17 cellular contexts compared by ENCODE assay signal in genomic region chr18:27136208-27136535, GRCh38. TPM values are rescaled to one million over a fixed set of nuclear protein-coding genes. Genes with fewer than 3 reads are reported as not detected.
A peak's percentile ranks its signal among the peaks of the same experiment; 100 is the strongest.
DNase-seq lines count a peak whose midpoint lies in the region; ATAC-seq, FAIRE-seq and TF ChIP-seq lines count a peak whose summit lies in the region.
"Had no signal": no experiment of that assay in that cellular context is flagged by ENCODE, and none has a peak within 500 bp of the region (broad histone marks: within the 10 kb centered on the region; RNA-seq: fewer than 3 reads in every experiment).

No MANE protein-coding gene starts in this region.

- DNase-seq in A549 (ENCODE audit: low read depth in 1 of 2, low spot score in 1 of 2) (peak; percentile 4 to 28), HT1080 (ENCODE audit: low read depth) (peak; percentile 93), astrocyte (ENCODE audit: low read depth) (peak; percentile 3), kidney (peak; percentile 78), NCI-H526 treated with DMSO at 0.1 percent for 48 hours (lab: John Stamatoyannopoulos, UW) (no peak)
- no peak for DNase-seq in activated CD4-positive, alpha-beta T cell treated with anti-CD3 and anti-CD28 coated beads, Interleukin-2, amount 50 U/mL, for 1 hour
- DNase-seq in activated naive CD4-positive, alpha-beta T cell treated with anti-CD3 and anti-CD28 coated beads, Interleukin-2, amount 10 ng/mL, durations not matched to agents 7 days and 5 days = no peak
- DNase-seq: activated T-cell treated with anti-CD3 and anti-CD28 coated beads, Interleukin-2, amount 50 U/mL, for 4 hours; aorta; DMS53; effector memory CD8-positive, alpha-beta T cell; glutamatergic neuron; NCI-H187 treated with DMSO at 0.1 percent for 48 hours; T-cell had no signal

- H3K27ac Mint-ChIP-seq in astrocyte (ENCODE audit: unreplicated experiment) = peak overlapping the region; percentile 2
- H3K27ac Mint-ChIP-seq in activated naive CD4-positive, alpha-beta T cell treated with anti-CD3 and anti-CD28 coated beads, Interleukin-2, amount 10 ng/mL, durations not matched to agents 7 days and 5 days = no peak overlapping the region
- H3K27ac Mint-ChIP-seq: effector memory CD8-positive, alpha-beta T cell; T-cell had no signal

- no peak for TF ChIP-seq POLR2A in A549 (IDR thresholded peaks at IDR 0.05; ENCODE audit: low read length)

- ATAC-seq in A549 (peak; percentile 43 to 68; a peak in 4 of 6 replicates), HG03439 (IDR thresholded peaks at IDR 0.05; ENCODE audit: unreplicated experiment) (no peak)
- ATAC-seq: activated T-cell treated with anti-CD3 and anti-CD28 coated beads, Interleukin-2, amount 50 U/mL, for 4 hours; effector memory CD8-positive, alpha-beta T cell; T-cell had no signal

- no peaks in the 10 kb centered on the region for H3K27me3 Mint-ChIP-seq in astrocyte (ENCODE audit: low read depth, unreplicated experiment)
- no peaks in the 10 kb centered on the region for H3K27me3 Mint-ChIP-seq in activated naive CD4-positive, alpha-beta T cell treated with anti-CD3 and anti-CD28 coated beads, Interleukin-2, amount 10 ng/mL, durations not matched to agents 7 days and 5 days
- H3K27me3 Mint-ChIP-seq: effector memory CD8-positive, alpha-beta T cell; T-cell had no signal

- peak overlapping the region; percentile 23; the same call in 2 of the 3 replicates for H3K4me2 ChIP-seq in A549
- no peak overlapping the region for H3K4me2 ChIP-seq in astrocyte (ENCODE audit: low read length)
- H3K4me2 ChIP-seq: KMS-11 had no signal

- H3K9ac ChIP-seq in astrocyte (ENCODE audit: low read length) (no peak overlapping the region), kidney (ENCODE audit: low read length in 2 of 2) (no peak overlapping the region)
- H3K9ac ChIP-seq: KMS-11, parathyroid adenoma had no signal

- no peaks in the 10 kb centered on the region for H3K36me3 ChIP-seq in astrocyte (ENCODE audit: insufficient read depth, low read length)
- no peaks in the 10 kb centered on the region for H3K36me3 ChIP-seq in kidney (ENCODE audit: control insufficient read depth in 1 of 2, insufficient read depth in 2 of 2, low read length in 2 of 2)

- H3K4me1 ChIP-seq in A549 (peaks cover 8% of the 10 kb centered on the region), astrocyte (ENCODE audit: insufficient read depth, low read length) (no peaks in the 10 kb centered on the region), kidney (ENCODE audit: control insufficient read depth in 1 of 2, insufficient read depth in 1 of 2, low read depth in 1 of 2, low read length in 2 of 2) (peaks cover 3 to 13% of the 10 kb centered on the region in 2 donors)
- H3K4me1 ChIP-seq: parathyroid adenoma had no signal

- H3K9me3 ChIP-seq in A549 (no peaks in the 10 kb centered on the region), astrocyte (ENCODE audit: insufficient read depth, low read depth, low read length) (no peaks in the 10 kb centered on the region), kidney (ENCODE audit: control insufficient read depth in 1 of 2, low read length in 2 of 2) (no peaks in the 10 kb centered on the region)

- intact Hi-C loops in kidney (cut with DNase I) = loop anchor here (10.0 kb wide), 1 partner anchor 61 kb away; no protein-coding TSS in a partner anchor

- FAIRE-seq in A549 (lab: Jason Lieb, UNC) (no peak), astrocyte (lab: Jason Lieb, UNC) (no peak), kidney (lab: Jason Lieb, UNC) (no peak)

- 7% methylated on average over 4 of the region's 4 CpGs for WGBS in A549 (ENCODE audit: missing lambda C conversion rate)

- CTCF ChIA-PET in A549 (lab: Yijun Ruan, JAX) = no interaction called here
- CTCF ChIA-PET in activated naive CD4-positive, alpha-beta T cell treated with anti-CD3 and anti-CD28 coated beads, Interleukin-2, amount 10 ng/mL, durations not matched to agents 7 days and 5 days (lab: Charles Lee) = no interaction called here

- H3K9me3 Mint-ChIP-seq in astrocyte (ENCODE audit: unreplicated experiment) = no peaks in the 10 kb centered on the region
- peaks cover 5% of the 10 kb centered on the region for H3K9me3 Mint-ChIP-seq in activated naive CD4-positive, alpha-beta T cell treated with anti-CD3 and anti-CD28 coated beads, Interleukin-2, amount 10 ng/mL, durations not matched to agents 7 days and 5 days

- no peaks in the 10 kb centered on the region for H3K36me3 Mint-ChIP-seq in astrocyte (ENCODE audit: low read depth, unreplicated experiment)
- H3K36me3 Mint-ChIP-seq in activated naive CD4-positive, alpha-beta T cell treated with anti-CD3 and anti-CD28 coated beads, Interleukin-2, amount 10 ng/mL, durations not matched to agents 7 days and 5 days = no peaks in the 10 kb centered on the region
- H3K36me3 Mint-ChIP-seq: T-cell had no signal

- H3K79me2 ChIP-seq in astrocyte (ENCODE audit: insufficient read depth, low read length) = no peaks in the 10 kb centered on the region
- H3K79me2 ChIP-seq: parathyroid adenoma had no signal

- H3K27ac ChIP-seq in A549 (no peak overlapping the region), astrocyte (ENCODE audit: low read depth, low read length) (no peak overlapping the region), kidney (ENCODE audit: low read depth in 2 of 2, low read length in 2 of 2) (peak overlapping the region in 1 of 2 donors; percentile 57)
- H3K27ac ChIP-seq: KMS-11, parathyroid adenoma had no signal

- no peaks in the 10 kb centered on the region for H3K27me3 ChIP-seq in astrocyte (ENCODE audit: insufficient read depth, low read length)

- POLR2A ChIA-PET in A549 (lab: Yijun Ruan, JAX) = no interaction called here

- peaks cover 7% of the 10 kb centered on the region for H3K4me1 Mint-ChIP-seq in astrocyte (ENCODE audit: low read depth, unreplicated experiment)
- no peaks in the 10 kb centered on the region for H3K4me1 Mint-ChIP-seq in activated naive CD4-positive, alpha-beta T cell treated with anti-CD3 and anti-CD28 coated beads, Interleukin-2, amount 10 ng/mL, durations not matched to agents 7 days and 5 days
- H3K4me1 Mint-ChIP-seq: T-cell had no signal

- no peak overlapping the region for H3K4me3 ChIP-seq in A549
- H3K4me3 ChIP-seq in astrocyte (ENCODE audit: insufficient read depth, low read depth, low read length) = no peak overlapping the region
- no peak overlapping the region for H3K4me3 ChIP-seq in kidney (ENCODE audit: low read length in 2 of 2)

- no peak for TF ChIP-seq RAD21 in A549 (conservative IDR thresholded peaks at IDR 0.05 in 1 of 2, IDR thresholded peaks at IDR 0.05 in 1 of 2)

- no peak for TF ChIP-seq EP300 in A549 (IDR thresholded peaks at IDR 0.05)

- TF ChIP-seq CTCF in A549 (IDR thresholded peaks at IDR 0.05) (no peak), astrocyte (IDR thresholded peaks at IDR 0.05; ENCODE audit: insufficient read depth, low read depth, low read length) (no peak), kidney (IDR thresholded peaks at IDR 0.05; ENCODE audit: borderline replicate concordance, extremely low read depth, insufficient read depth) (no peak)

- H2AFZ ChIP-seq in astrocyte (ENCODE audit: low read depth, low read length) = no peak overlapping the region
- H2AFZ ChIP-seq: parathyroid adenoma had no signal

- no peak overlapping the region for H3K4me3 Mint-ChIP-seq in astrocyte (ENCODE audit: unreplicated experiment)
- no peak overlapping the region for H3K4me3 Mint-ChIP-seq in activated naive CD4-positive, alpha-beta T cell treated with anti-CD3 and anti-CD28 coated beads, Interleukin-2, amount 10 ng/mL, durations not matched to agents 7 days and 5 days
- H3K4me3 Mint-ChIP-seq: activated T-cell treated with anti-CD3 and anti-CD28 coated beads, Interleukin-2, amount 50 U/mL, for 4 hours; effector memory CD8-positive, alpha-beta T cell; T-cell had no signal

- no peaks in the 10 kb centered on the region for H4K20me1 ChIP-seq in astrocyte (ENCODE audit: insufficient read depth, low read length)

TF ChIP-seq in A549, 52 proteins besides CTCF, POLR2A, EP300 and RAD21:
- 0 out of 2 replicates have a peak, but pooled peaks have one; percentile 4 for TF ChIP-seq USF2 (IDR thresholded peaks at IDR 0.05)
- no peak for TF ChIP-seq CBX2 (IDR thresholded peaks at IDR 0.05; ENCODE audit: borderline replicate concordance, low read depth)
- TF ChIP-seq RCOR1 (IDR thresholded peaks at IDR 0.05; ENCODE audit: low read depth, low read length) = no peak
- TF ChIP-seq ESRRA (IDR thresholded peaks at IDR 0.05; ENCODE audit: borderline replicate concordance, low read length) = no peak
- no peak for TF ChIP-seq JUN (IDR thresholded peaks at IDR 0.05)
- TF ChIP-seq CEBPB (IDR thresholded peaks at IDR 0.05) = peak; percentile 25 to 74; a peak in 2 of 4 replicates
TF ChIP-seq in A549: peak in this region for 2.

RNA-seq across cellular contexts. Expression of gene CHST9, which starts 48.9 kb away (rescaled TPM):
- polyA plus RNA-seq in A549 (2011; rRNA removed) (0.03 and 0.06 TPM in 2 replicates), A549 (2017; fragmentation: RNase III; extraction: RNeasy Plus Mini Kit Qiagen cat#74134 plus additional on column Dnase treatment) (not detected in 3 replicates), kidney (ENCODE audit: insufficient read depth, low read depth, low replicate concordance) (1.5 TPM)
- not detected in 2 replicates for polyA plus RNA-seq in A549 (2012; cell fraction: cytosol; rRNA removed)
- not detected in 2 replicates for polyA plus RNA-seq in A549 (2012; cell fraction: nucleus; rRNA removed)
- polyA minus RNA-seq in A549 (2011; rRNA and poly(A)+ RNA removed) = not detected in 2 replicates
- not detected in 2 replicates for total RNA-seq in HT1080 (2014; rRNA removed; shearing (Covaris generic))
- polyA plus RNA-seq in HT1080 (2015; cell fraction: cytosol; rRNA removed) = 0.01 and 0.02 TPM in 2 replicates
- polyA plus RNA-seq in HT1080 (2015; cell fraction: nucleus; rRNA removed) = 0.11 TPM in 1 of 2 replicates, not detected in the other
- total RNA-seq in astrocyte (0.96 and 1.3 TPM in 2 replicates), kidney (9.8 TPM)
- total RNA-seq: activated T-cell treated with anti-CD3 and anti-CD28 coated beads, Interleukin-2, amount 50 U/mL, for 4 hours; T-cell had no signal
- polyA plus RNA-seq: aorta had no signal

Comparison
In these comparisons a context has a peak if more than half of its experiments do, and no peak if none do; other contexts are left out.
1. DNase-seq: peak in A549 (2 of 2), HT1080 (single experiment), astrocyte (single experiment) and kidney (single experiment); none in NCI-H526 treated with DMSO at 0.1 percent for 48 hours (single experiment), activated CD4-positive, alpha-beta T cell treated with anti-CD3 and anti-CD28 coated beads, Interleukin-2, amount 50 U/mL, for 1 hour (single experiment) and activated naive CD4-positive, alpha-beta T cell treated with anti-CD3 and anti-CD28 coated beads, Interleukin-2, amount 10 ng/mL, durations not matched to agents 7 days and 5 days (single experiment).